In the genomic region with DNA sequence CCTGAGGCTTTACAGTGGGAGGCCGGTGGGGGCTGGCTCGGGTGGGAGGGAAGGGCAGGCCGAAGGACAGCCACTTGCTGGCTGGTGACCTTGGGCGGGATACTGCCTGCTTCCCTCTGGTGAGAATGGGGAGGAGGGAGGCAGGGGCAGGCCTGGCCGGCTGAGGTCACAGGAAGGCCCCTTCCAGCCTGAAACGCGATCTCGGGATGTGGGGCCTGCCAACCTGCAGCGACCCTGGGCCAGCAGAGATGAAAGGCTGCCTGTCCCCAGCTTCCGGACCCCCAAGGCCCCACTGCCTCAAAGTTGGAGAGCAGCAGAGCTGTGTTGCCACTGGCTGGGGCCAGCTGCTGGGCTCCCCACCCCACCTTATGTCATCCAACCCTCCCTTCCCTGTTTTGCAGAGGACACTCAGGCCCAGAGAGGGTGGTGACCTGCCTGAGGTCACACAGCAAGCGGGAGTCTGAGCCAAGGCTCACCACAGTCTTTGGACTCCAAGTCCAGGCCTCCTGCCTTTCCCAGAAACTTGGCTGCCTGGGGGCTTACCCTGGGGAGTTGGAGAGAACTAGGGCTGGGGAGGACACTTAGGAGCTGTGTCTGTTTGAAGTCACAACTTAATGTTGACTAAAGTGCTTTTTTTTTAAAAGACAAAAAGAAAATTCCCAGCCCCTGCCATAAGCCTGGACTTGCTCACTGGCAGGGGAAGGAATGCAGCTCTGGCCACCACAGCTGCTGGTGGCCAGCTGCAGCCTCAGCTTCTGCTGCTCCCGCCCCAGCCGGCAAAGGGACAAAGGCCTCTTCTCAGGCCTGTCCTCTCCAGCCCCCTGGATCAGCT, we compare ENCODE assay signal across 9 cellular contexts. TPM values are rescaled to one million over a fixed set of nuclear protein-coding genes. Genes with fewer than 3 reads are reported as not detected.
DNase-seq lines count a peak whose midpoint lies in the region; ATAC-seq and TF ChIP-seq lines count a peak whose summit lies in the region.
"Had no signal": no experiment of that assay in that cellular context is flagged by ENCODE, and none has a peak within 500 bp of the region (broad histone marks: within the 10 kb centered on the region; RNA-seq: fewer than 3 reads in every experiment).

No MANE protein-coding gene starts in this region.

- H3K36me3 ChIP-seq in Panc1 (ENCODE audit: control insufficient read depth, insufficient read depth, low read length) (no peaks in the 10 kb centered on the region), mesenchymal stem cell (ENCODE audit: control insufficient read depth in 1 of 2, insufficient read depth in 2 of 2, low read depth in 1 of 2, low read length in 2 of 2) (no peaks in the 10 kb centered on the region), testis (ENCODE audit: low read depth, missing control alignments) (no peaks in the 10 kb centered on the region)

- CTCF ChIA-PET in Panc1 (lab: Charles Lee) = no interaction called here

- H3K27me3 ChIP-seq in Panc1 (ENCODE audit: control insufficient read depth, insufficient read depth, low read length) = no peaks in the 10 kb centered on the region
- H3K27me3 ChIP-seq in mesenchymal stem cell (ENCODE audit: control insufficient read depth in 1 of 2, insufficient read depth in 1 of 2, low read length in 2 of 2) = no peaks in the 10 kb centered on the region
- no peaks in the 10 kb centered on the region for H3K27me3 ChIP-seq in testis

- in situ Hi-C loops in Panc1 (cut with HindIII; ENCODE audit: low pct_unique_long_range_greater_than_20kb, low sequenced_read_pairs) = no loop called here

- 18% methylated on average over 13 of the region's 13 CpGs for WGBS in mesenchymal stem cell
- WGBS in testis, 2 donors = 34 to 38% methylated on average over 5 to 13 of the region's 13 CpGs

- H4K8ac ChIP-seq in mesenchymal stem cell (ENCODE audit: low read length) = peak overlapping the region; percentile 100

- no peaks in the 10 kb centered on the region for H3K9me3 ChIP-seq in Panc1 (ENCODE audit: control insufficient read depth, insufficient read depth, low read depth, low read length)
- no peaks in the 10 kb centered on the region for H3K9me3 ChIP-seq in mesenchymal stem cell (ENCODE audit: control insufficient read depth, low read length)
- H3K9me3 ChIP-seq in testis = no peaks in the 10 kb centered on the region

- no peak overlapping the region for H3K23ac ChIP-seq in mesenchymal stem cell (ENCODE audit: low read length in 2 of 2)

- ATAC-seq in Panc1 = peak; percentile 67

- peak overlapping the region; percentile 19 for H3K4me2 ChIP-seq in mesenchymal stem cell (ENCODE audit: low read length, poor library complexity, severe bottlenecking)

- BruUV-seq in Panc1 (replicated peaks; lab: Mats Ljungman, UMichigan) = no TSS peak

- H2BK15ac ChIP-seq in mesenchymal stem cell (ENCODE audit: low read depth, poor library complexity, severe bottlenecking) = peak overlapping the region; percentile 92

- peak overlapping the region; percentile 71 for H3K27ac ChIP-seq in Panc1 (ENCODE audit: low read length)
- peak overlapping the region; percentile 57 for H3K27ac ChIP-seq in epithelial cell of prostate
- H3K27ac ChIP-seq in mesenchymal stem cell (ENCODE audit: low read length, poor library complexity, severe bottlenecking) = peak overlapping the region; percentile 80
- H3K27ac ChIP-seq in testis = peak overlapping the region; percentile 77 to 92

- DNase-seq in Panc1 (ENCODE audit: low read depth, low spot score) = no peak
- DNase-seq in epithelial cell of prostate (ENCODE audit: low read depth, low spot score) = no peak
- DNase-seq in mesenchymal stem cell = peak; percentile 87
- peak; percentile 94 for DNase-seq in testis
- DNase-seq in activated CD8-positive, alpha-beta memory T cell treated with anti-CD3 and anti-CD28 coated beads, Interleukin-2, amount 50 U/mL, for 4 hours = no peak
- DNase-seq in NCI-H748 (lab: John Stamatoyannopoulos, UW; ENCODE audit: unreplicated experiment) = no peak
- no peak for DNase-seq in NCI-H146 treated with DMSO at 0.1 percent for 48 hours (lab: John Stamatoyannopoulos, UW; ENCODE audit: unreplicated experiment)
- no peak for DNase-seq in stimulated activated CD4-positive, alpha-beta T cell treated with anti-CD3 and anti-CD28 coated beads, Interleukin-2, amount 100 ng/mL, for 24 hours
- DNase-seq: stimulated activated CD4-positive, alpha-beta T cell treated with anti-CD3 and anti-CD28 coated beads, Interleukin-15, amount 100 ng/mL, for 24 hours had no signal

- H2AFZ ChIP-seq in mesenchymal stem cell (ENCODE audit: low read depth, low read length) = peak overlapping the region; percentile 29

- H3K4me1 ChIP-seq in Panc1 (ENCODE audit: control insufficient read depth, insufficient read depth, low read length) = peaks cover 13% of the 10 kb centered on the region
- peaks cover 16% of the 10 kb centered on the region for H3K4me1 ChIP-seq in mesenchymal stem cell (ENCODE audit: control insufficient read depth, insufficient read depth, low read depth, low read length)
- H3K4me1 ChIP-seq in testis = peaks cover 29% of the 10 kb centered on the region

- H2BK120ac ChIP-seq in mesenchymal stem cell (ENCODE audit: low read depth, low read length) = peak overlapping the region; percentile 95

- peak overlapping the region; percentile 86 to 100 for H3K18ac ChIP-seq in mesenchymal stem cell (ENCODE audit: low read depth in 1 of 2, low read length in 2 of 2)

- POLR2A ChIA-PET in Panc1 (lab: Charles Lee) = no interaction called here

- no peak overlapping the region for H2BK5ac ChIP-seq in mesenchymal stem cell (ENCODE audit: low read depth, low read length, poor library complexity, severe bottlenecking)

- TF ChIP-seq POLR2A in testis (IDR thresholded peaks at IDR 0.05) = no peak

- peak overlapping the region; percentile 50 for H2AK5ac ChIP-seq in mesenchymal stem cell (ENCODE audit: low read length, severe bottlenecking)

- H3K4ac ChIP-seq in mesenchymal stem cell (ENCODE audit: low read depth in 1 of 2, low read length in 2 of 2) = peak overlapping the region; percentile 93 to 97

- intact Hi-C loops in Panc1 (cut with micrococcal nuclease; ENCODE audit: unreplicated experiment) (no loop called here), testis (cut with DNase I; ENCODE audit: low total_unique reads) (loop anchor here (10.0 kb wide), 1 partner anchor 90 kb away; no protein-coding TSS in a partner anchor)

- H4K91ac ChIP-seq in mesenchymal stem cell (ENCODE audit: low read length) = peak overlapping the region; percentile 90

- no peaks in the 10 kb centered on the region for H3K79me1 ChIP-seq in mesenchymal stem cell (replicated peaks; ENCODE audit: low read length, poor library complexity, severe bottlenecking)

- H3K4me3 ChIP-seq in Panc1 (ENCODE audit: low read depth in 2 of 2, low read length in 2 of 2) = no peak overlapping the region
- H3K4me3 ChIP-seq in mesenchymal stem cell (ENCODE audit: insufficient read depth in 1 of 2, low read depth in 1 of 2, low read length in 2 of 2) = peak overlapping the region in 1 of 2 experiments; percentile 18
- H3K4me3 ChIP-seq in testis = no peak overlapping the region

- TF ChIP-seq CTCF in Panc1 (IDR thresholded peaks at IDR 0.05) (no peak), testis (IDR thresholded peaks at IDR 0.05) (no peak)

- peak overlapping the region; percentile 89 for H3K9ac ChIP-seq in mesenchymal stem cell (ENCODE audit: low read length)

- H3K14ac ChIP-seq in mesenchymal stem cell (ENCODE audit: low read length in 2 of 2) = peak overlapping the region in 1 of 2 experiments; percentile 6

- peak overlapping the region; percentile 85 to 98 for H2BK12ac ChIP-seq in mesenchymal stem cell (ENCODE audit: low read length in 2 of 2)

RNA-seq across cellular contexts. Expression of gene WASF2, which starts 14.8 kb away (rescaled TPM):
- 121 TPM for total RNA-seq in Panc1 (2021; ENCODE audit: unreplicated experiment)
- 63.7 TPM for polyA plus RNA-seq in Panc1 (2012; ENCODE audit: insufficient read length)
- 68.4 TPM for polyA plus RNA-seq in mesenchymal stem cell (2013, experiment 1 of 2)
- polyA plus RNA-seq in mesenchymal stem cell (2013, experiment 2 of 2) = 68.6 TPM
- 10 to 100 TPM; 57.8 to 58.0 TPM for total RNA-seq in testis
- polyA plus RNA-seq in testis (ENCODE audit: insufficient read depth, low read depth, low replicate concordance) = 128 TPM

Comparison
In these comparisons a context has a peak if more than half of its experiments do, and no peak if none do; other contexts are left out.
1. DNase-seq: peak in mesenchymal stem cell (single experiment) and testis (single experiment); none in Panc1 (single experiment), epithelial cell of prostate (single experiment), activated CD8-positive, alpha-beta memory T cell treated with anti-CD3 and anti-CD28 coated beads, Interleukin-2, amount 50 U/mL, for 4 hours (single experiment), NCI-H748 (single experiment), NCI-H146 treated with DMSO at 0.1 percent for 48 hours (single experiment) and stimulated activated CD4-positive, alpha-beta T cell treated with anti-CD3 and anti-CD28 coated beads, Interleukin-2, amount 100 ng/mL, for 24 hours (0 of 2).
2. Peak in every context shown above with its lines, with median percentiles within 50 percentile points of each other: H3K27ac ChIP-seq.